In the genomic region with DNA sequence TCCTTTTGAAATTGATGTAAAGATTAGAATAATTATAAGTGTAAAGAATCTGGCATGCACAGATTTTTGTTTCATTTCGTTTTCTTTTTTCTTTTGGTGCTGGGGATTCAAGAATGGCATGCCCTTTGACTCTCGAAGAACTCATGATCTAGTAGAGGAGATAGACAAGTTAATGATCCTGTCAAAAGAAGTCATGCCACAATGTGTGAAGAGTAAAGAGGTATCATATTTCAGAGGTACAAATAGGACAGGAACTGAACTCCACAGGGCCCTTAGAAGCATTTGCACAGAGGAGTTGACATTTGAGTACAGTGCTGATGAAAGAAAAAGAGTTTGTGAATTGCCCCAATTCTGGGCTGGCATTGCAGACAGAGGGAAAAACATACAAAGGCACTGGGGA, we compare ENCODE assay signal across 32 cellular contexts.
"Had no signal": no experiment of that assay in that cellular context is flagged by ENCODE, and none has a peak within 500 bp of the region (broad histone marks: within the 10 kb centered on the region; RNA-seq: fewer than 3 reads in every experiment).

No MANE protein-coding gene starts in this region.

- H3K27me3 ChIP-seq: body of pancreas, breast epithelium had no signal

- H3K9ac ChIP-seq: KMS-11 had no signal

- H3K9me3 ChIP-seq: body of pancreas had no signal

- H3K27ac ChIP-seq: body of pancreas, breast epithelium, KMS-11, PC-9, RWPE1, VCaP had no signal

- H3K27ac Mint-ChIP-seq: activated CD4-positive, alpha-beta T cell treated with anti-CD3 and anti-CD28 coated beads, Interleukin-2, amount 10 ng/mL, durations not matched to agents 24 days and 14 days; activated CD8-positive, alpha-beta T cell treated with anti-CD3 and anti-CD28 coated beads for 36 hours; activated naive CD4-positive, alpha-beta T cell treated with anti-CD3 and anti-CD28 coated beads, Interleukin-2, amount 50 U/mL, for 24 hours; activated naive CD8-positive, alpha-beta T cell treated with anti-CD3 and anti-CD28 coated beads, Interleukin-2, amount 10 ng/mL, durations not matched to agents 7 days and 5 days; activated T-cell treated with anti-CD3 and anti-CD28 coated beads, Interleukin-2, amount 50 U/mL, for 72 hours; activated T-helper 2 cell treated with anti-CD3 and anti-CD28 coated beads, Interferon-gamma antibody, Interleukin-2, Interleukin-4, amounts not matched to agents 10 μg/mL and 5 μg/mL and 100 μg/mL, durations not matched to agents 14 hours and 24 hours and 36 hours had no signal

- ATAC-seq: activated CD8-positive, alpha-beta T cell treated with anti-CD3 and anti-CD28 coated beads for 36 hours; activated T-cell treated with anti-CD3 and anti-CD28 coated beads, Interleukin-2, amount 50 U/mL, for 72 hours; body of pancreas; Right ventricle myocardium inferior had no signal

- DNase-seq: activated CD4-positive, alpha-beta T cell treated with anti-CD3 and anti-CD28 coated beads for 1 hour; activated CD4-positive, alpha-beta T cell treated with anti-CD3 and anti-CD28 coated beads, Interleukin-2, amount 10 ng/mL, durations not matched to agents 24 days and 14 days; activated CD4-positive, alpha-beta T cell treated with anti-CD3 and anti-CD28 coated beads, Interleukin-2, amount 50 U/mL, for 4 hours; activated CD4-positive, CD25-positive, alpha-beta regulatory T cell; activated CD8-positive, alpha-beta T cell treated with anti-CD3 and anti-CD28 coated beads for 36 hours; activated gamma-delta T cell; activated naive CD4-positive, alpha-beta T cell treated with Interleukin-2 at 50 U/mL for 16 hours; activated naive CD8-positive, alpha-beta T cell treated with anti-CD3 and anti-CD28 coated beads, Interleukin-2, amount 10 ng/mL, durations not matched to agents 7 days and 5 days; activated T-cell treated with anti-CD3 and anti-CD28 coated beads, Interleukin-2, amount 50 U/mL, for 1 hour; activated T-cell treated with anti-CD3 and anti-CD28 coated beads, Interleukin-2, amount 50 U/mL, for 72 hours; amygdala; body of pancreas; NCI-H1092 treated with DMSO at 0.1 percent for 48 hours; NCI-H1694; NCI-H1930; NCI-H2171 treated with DMSO at 0.1 percent for 48 hours; NCI-H2227 treated with DMSO at 0.1 percent for 48 hours; NCI-H510A treated with DMSO at 0.1 percent for 48 hours; NCI-H526 treated with DMSO at 0.1 percent for 48 hours; NK-92 treated with Interleukin-12 subunit alpha and Interleukin-12 subunit beta, amount 100 ng/mL, for 24 hours; PC-9; SW 1271; T-helper 1 cell; T-helper 2 cell; T-helper 9 cell had no signal

- H3K36me3 Mint-ChIP-seq: activated naive CD4-positive, alpha-beta T cell treated with anti-CD3 and anti-CD28 coated beads, Interleukin-2, amount 50 U/mL, for 24 hours; activated naive CD8-positive, alpha-beta T cell treated with anti-CD3 and anti-CD28 coated beads, Interleukin-2, amount 10 ng/mL, durations not matched to agents 7 days and 5 days had no signal

- H3K4me1 Mint-ChIP-seq: activated CD4-positive, alpha-beta T cell treated with anti-CD3 and anti-CD28 coated beads, Interleukin-2, amount 10 ng/mL, durations not matched to agents 24 days and 14 days; activated naive CD4-positive, alpha-beta T cell treated with anti-CD3 and anti-CD28 coated beads, Interleukin-2, amount 50 U/mL, for 24 hours; activated naive CD8-positive, alpha-beta T cell treated with anti-CD3 and anti-CD28 coated beads, Interleukin-2, amount 10 ng/mL, durations not matched to agents 7 days and 5 days had no signal

- H3K4me3 ChIP-seq: body of pancreas, breast epithelium, PC-9 had no signal

- H3K4me1 ChIP-seq: body of pancreas, breast epithelium had no signal

- H3K4me3 Mint-ChIP-seq: activated CD4-positive, alpha-beta T cell treated with anti-CD3 and anti-CD28 coated beads, Interleukin-2, amount 10 ng/mL, durations not matched to agents 24 days and 14 days; activated CD8-positive, alpha-beta T cell treated with anti-CD3 and anti-CD28 coated beads for 36 hours; activated naive CD4-positive, alpha-beta T cell treated with anti-CD3 and anti-CD28 coated beads, Interleukin-2, amount 50 U/mL, for 24 hours; activated naive CD8-positive, alpha-beta T cell treated with anti-CD3 and anti-CD28 coated beads, Interleukin-2, amount 10 ng/mL, durations not matched to agents 7 days and 5 days; activated T-cell treated with anti-CD3 and anti-CD28 coated beads, Interleukin-2, amount 50 U/mL, for 72 hours had no signal

- H3K36me3 ChIP-seq: breast epithelium had no signal

- H3K27me3 Mint-ChIP-seq: activated CD4-positive, alpha-beta T cell treated with anti-CD3 and anti-CD28 coated beads, Interleukin-2, amount 10 ng/mL, durations not matched to agents 24 days and 14 days; activated CD8-positive, alpha-beta T cell treated with anti-CD3 and anti-CD28 coated beads for 36 hours; activated naive CD4-positive, alpha-beta T cell treated with anti-CD3 and anti-CD28 coated beads, Interleukin-2, amount 50 U/mL, for 24 hours; activated naive CD8-positive, alpha-beta T cell treated with anti-CD3 and anti-CD28 coated beads, Interleukin-2, amount 10 ng/mL, durations not matched to agents 7 days and 5 days had no signal
